Comparison of ENCODE assay signal across 20 cellular contexts in genomic region chr7:106054133-106054532, GRCh38.
"Had no signal": no experiment of that assay in that cellular context is flagged by ENCODE, and none has a peak within 500 bp of the region (broad histone marks: within the 10 kb centered on the region; RNA-seq: fewer than 3 reads in every experiment).

No MANE protein-coding gene starts in this region.

- H3K36me3 Mint-ChIP-seq: naive thymus-derived CD4-positive, alpha-beta T cell; type B pancreatic cell had no signal

- H3K9ac ChIP-seq: parathyroid adenoma had no signal

- H3K4me3 Mint-ChIP-seq: naive thymus-derived CD4-positive, alpha-beta T cell; nephron progenitor cell; type B pancreatic cell had no signal

- FAIRE-seq: urothelium cell line had no signal

- ATAC-seq: gastroesophageal sphincter; left lobe of liver; naive thymus-derived CD4-positive, alpha-beta T cell; psoas muscle; right lobe of liver; stimulated activated naive CD8-positive, alpha-beta T cell treated with anti-CD3 and anti-CD28 coated beads, Interleukin-15, Interleukin-2, amounts not matched to agents 100 U/mL and 50 U/mL, for 24 hours had no signal

- H3K27ac Mint-ChIP-seq: naive thymus-derived CD4-positive, alpha-beta T cell; nephron progenitor cell; type B pancreatic cell had no signal

- H3K27me3 ChIP-seq: esophagus muscularis mucosa, gastroesophageal sphincter, right lobe of liver, suprapubic skin, thyroid gland had no signal

- DNase-seq: effector memory CD4-positive, alpha-beta T cell; glutamatergic neuron; islet precursor cell; mammary epithelial cell; naive thymus-derived CD4-positive, alpha-beta T cell; nephron progenitor cell; psoas muscle; retina; right lobe of liver; stimulated activated naive CD8-positive, alpha-beta T cell treated with anti-CD3 and anti-CD28 coated beads, Interleukin-15, Interleukin-2, amounts not matched to agents 100 U/mL and 50 U/mL, for 24 hours; thyroid gland had no signal

- H3K4me1 ChIP-seq: right lobe of liver had no signal

- H3K9me3 Mint-ChIP-seq: naive thymus-derived CD4-positive, alpha-beta T cell; nephron progenitor cell; type B pancreatic cell had no signal

- H3K9me3 ChIP-seq: esophagus muscularis mucosa, gastroesophageal sphincter, psoas muscle, right lobe of liver, suprapubic skin, thyroid gland had no signal

- H3K79me2 ChIP-seq: parathyroid adenoma had no signal

- H3K36me3 ChIP-seq: esophagus muscularis mucosa, gastroesophageal sphincter, right lobe of liver, suprapubic skin, thyroid gland had no signal

- H3K4me3 ChIP-seq: esophagus muscularis mucosa, gastroesophageal sphincter, psoas muscle, right lobe of liver, skin epidermis, suprapubic skin, thyroid gland had no signal

- H2AFZ ChIP-seq: parathyroid adenoma had no signal

- H3K27ac ChIP-seq: epithelial cell of prostate, esophagus muscularis mucosa, gastroesophageal sphincter, parathyroid adenoma, psoas muscle, right lobe of liver, skin epidermis, suprapubic skin, thyroid gland had no signal
